ENCODE assay signal across 20 cellular contexts in the genomic region with DNA sequence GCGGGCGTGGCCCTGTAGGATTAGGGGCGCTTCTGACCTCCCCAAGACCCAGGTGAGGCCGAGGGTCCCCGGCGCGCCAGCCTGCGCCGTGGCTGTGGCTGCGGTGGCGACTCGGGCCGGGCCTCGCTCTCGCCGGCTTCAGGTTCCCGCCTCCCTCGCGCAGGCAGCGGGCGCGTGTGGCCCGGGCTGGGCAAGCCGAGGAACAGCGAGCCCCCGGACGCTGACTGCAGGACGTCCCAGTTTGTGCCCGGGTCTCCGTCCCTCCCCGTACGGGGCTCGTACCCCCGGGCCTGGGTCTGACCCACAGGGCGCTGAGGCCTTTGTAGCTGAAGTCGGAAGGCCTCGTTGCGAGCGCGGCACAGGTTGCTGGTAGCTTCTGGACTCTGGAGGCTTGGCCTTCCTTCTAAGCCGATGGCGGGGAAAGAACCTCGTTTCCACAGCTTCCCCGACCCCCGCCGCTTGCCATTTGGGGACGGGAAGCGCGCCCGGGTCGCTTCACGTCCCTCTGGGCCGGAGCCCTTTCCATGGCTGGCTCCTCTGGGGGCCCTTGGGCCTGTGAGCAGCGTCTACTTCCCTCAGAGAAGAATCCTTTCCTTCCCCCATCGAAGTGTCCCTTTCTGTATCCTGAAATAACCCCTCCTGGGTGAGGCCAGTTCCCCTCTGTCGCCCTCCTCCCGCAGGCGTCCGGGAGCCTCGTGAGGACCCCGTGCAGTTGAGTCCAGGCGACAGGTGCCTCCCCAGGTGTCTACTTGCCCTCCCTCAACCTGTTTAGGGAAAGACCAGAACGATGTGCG. TPM values are rescaled to one million over a fixed set of nuclear protein-coding genes. Genes with fewer than 3 reads are reported as not detected.
A peak's percentile ranks its signal among the peaks of the same experiment; 100 is the strongest.
DNase-seq lines count a peak whose midpoint lies in the region; ATAC-seq and TF ChIP-seq lines count a peak whose summit lies in the region.
"Had no signal": no experiment of that assay in that cellular context is flagged by ENCODE, and none has a peak within 500 bp of the region (broad histone marks: within the 10 kb centered on the region; RNA-seq: fewer than 3 reads in every experiment).

No MANE protein-coding gene starts in this region.

- H3K27ac Mint-ChIP-seq in dendritic cell treated with granulocyte-macrophage colony-stimulating factor and Interleukin-4, amounts not matched to agents 40 ng/mL and 50 ng/mL, for 4 days: no peak overlapping the region
- no peak overlapping the region for H3K27ac Mint-ChIP-seq in stimulated activated effector memory CD8-positive, alpha-beta T cell treated with anti-CD3 and anti-CD28 coated beads, Interleukin-12 subunit alpha, Interleukin-12 subunit beta, amount 100 ng/mL, for 72 hours

- intact Hi-C loops in mammary epithelial cell (cut with micrococcal nuclease): no loop called here
- intact Hi-C loops in breast epithelium (cut with DNase I; ENCODE audit: low total_unique reads): no loop called here
- intact Hi-C loops in dendritic cell treated with granulocyte-macrophage colony-stimulating factor and Interleukin-4, amounts not matched to agents 40 ng/mL and 50 ng/mL, for 4 days (cut with micrococcal nuclease): no loop called here
- intact Hi-C loops in stomach (cut with DNase I; ENCODE audit: low total_unique reads): no loop called here

- dilution Hi-C loops in mammary epithelial cell (cut with HindIII; ENCODE audit: low sequenced_read_pairs): no loop called here

- no peak overlapping the region for H3K4me3 ChIP-seq in mammary epithelial cell (replicated peaks in 1 of 3; ENCODE audit: insufficient read depth in 1 of 3, low read depth in 2 of 3, low read length in 3 of 3)
- peak overlapping the region in 1 of 3 donors; percentile 43 for H3K4me3 ChIP-seq in breast epithelium
- H3K4me3 ChIP-seq in lung: no peak overlapping the region
- H3K4me3 ChIP-seq in stomach: peak overlapping the region in 3 of 4 donors; percentile 3 to 35 (median 20)
- H3K4me3 ChIP-seq: skin epidermis had no signal

- 23% methylated on average over 22 of the region's 64 CpGs for WGBS in mammary epithelial cell (ENCODE audit: low coverage, missing lambda C conversion rate)
- 2 to 8% methylated on average over 60 to 64 of the region's 64 CpGs for WGBS in lung, 2 donors
- WGBS in stomach, 5 donors: 6 to 9% (median 7%) methylated on average over 28 to 64 of the region's 64 CpGs

- peaks cover 16% of the 10 kb centered on the region for H3K4me1 ChIP-seq in mammary epithelial cell (ENCODE audit: insufficient read depth, low read length)
- no peaks in the 10 kb centered on the region for H3K4me1 ChIP-seq in breast epithelium
- H3K4me1 ChIP-seq in lung (ENCODE audit: control insufficient read depth in 2 of 2, insufficient read depth in 2 of 2, low read length in 2 of 2): peaks cover 0 to 10% of the 10 kb centered on the region in 2 donors
- H3K4me1 ChIP-seq in stomach: peaks cover 6 to 32% (median 16%) of the 10 kb centered on the region in 4 donors

- H3K9ac ChIP-seq in mammary epithelial cell (ENCODE audit: insufficient read depth, low read length): no peak overlapping the region
- H3K9ac ChIP-seq: KMS-11 had no signal

- no peaks in the 10 kb centered on the region for H3K36me3 ChIP-seq in mammary epithelial cell (ENCODE audit: insufficient read depth, low read length)
- H3K36me3 ChIP-seq in breast epithelium: no peaks in the 10 kb centered on the region
- H3K36me3 ChIP-seq in lung (ENCODE audit: control insufficient read depth in 2 of 2, insufficient read depth in 2 of 2, low read length in 2 of 2): no peaks in the 10 kb centered on the region
- no peaks in the 10 kb centered on the region for H3K36me3 ChIP-seq in stomach
- H3K36me3 ChIP-seq: Peyer's patch, tibial artery had no signal

- H3K4me3 Mint-ChIP-seq in dendritic cell treated with granulocyte-macrophage colony-stimulating factor and Interleukin-4, amounts not matched to agents 40 ng/mL and 50 ng/mL, for 4 days: peak overlapping the region; percentile 6
- no peak overlapping the region for H3K4me3 Mint-ChIP-seq in stimulated activated effector memory CD8-positive, alpha-beta T cell treated with anti-CD3 and anti-CD28 coated beads, Interleukin-12 subunit alpha, Interleukin-12 subunit beta, amount 100 ng/mL, for 72 hours
- H3K4me3 Mint-ChIP-seq: T-helper 2 cell treated with Interferon-gamma antibody and Interleukin-4, amounts not matched to agents 5 μg/mL and 100 μg/mL, for 36 hours had no signal

- in situ Hi-C loops in mammary epithelial cell (cut with MboI; ENCODE audit: low sequenced_read_pairs in 2 of 2): no loop called here

- H3K27me3 ChIP-seq in mammary epithelial cell (ENCODE audit: insufficient read depth, low read length): peaks cover 30% of the 10 kb centered on the region
- H3K27me3 ChIP-seq in breast epithelium: peaks cover under 1 to 66% of the 10 kb centered on the region in 2 donors
- peaks cover 20% of the 10 kb centered on the region for H3K27me3 ChIP-seq in lung (ENCODE audit: control insufficient read depth, insufficient read depth)
- H3K27me3 ChIP-seq in stomach: peaks cover 28 to 87% (median 72%) of the 10 kb centered on the region in 3 donors

- TF ChIP-seq CTCF in mammary epithelial cell (conservative IDR thresholded peaks at IDR 0.05 in 1 of 2, IDR thresholded peaks at IDR 0.05 in 1 of 2; ENCODE audit: extremely low read depth in 1 of 2, insufficient read depth in 1 of 2, low read depth in 1 of 2, low read length in 2 of 2): no peak
- TF ChIP-seq CTCF in breast epithelium (IDR thresholded peaks at IDR 0.05): no peak
- TF ChIP-seq CTCF in lung (IDR thresholded peaks at IDR 0.05; ENCODE audit: control extremely low read depth, extremely low read depth): no peak
- no peak for TF ChIP-seq CTCF in stomach (IDR thresholded peaks at IDR 0.05)

- no peaks in the 10 kb centered on the region for H3K79me2 ChIP-seq in mammary epithelial cell (ENCODE audit: insufficient read depth, low read length)

- no peak overlapping the region for H3K4me2 ChIP-seq in mammary epithelial cell (ENCODE audit: insufficient read depth, low read depth, low read length)
- H3K4me2 ChIP-seq: KMS-11 had no signal

- ATAC-seq in lung (ENCODE audit: insufficient read depth, low FRiP score): peak; percentile 15
- no peak for ATAC-seq in stimulated activated effector memory CD8-positive, alpha-beta T cell treated with anti-CD3 and anti-CD28 coated beads, Interleukin-12 subunit alpha, Interleukin-12 subunit beta, amount 100 ng/mL, for 72 hours

- H3K9me3 Mint-ChIP-seq in dendritic cell treated with granulocyte-macrophage colony-stimulating factor and Interleukin-4, amounts not matched to agents 40 ng/mL and 50 ng/mL, for 4 days: no peaks in the 10 kb centered on the region
- H3K9me3 Mint-ChIP-seq in stimulated activated effector memory CD8-positive, alpha-beta T cell treated with anti-CD3 and anti-CD28 coated beads, Interleukin-12 subunit alpha, Interleukin-12 subunit beta, amount 100 ng/mL, for 72 hours: no peaks in the 10 kb centered on the region
- H3K9me3 Mint-ChIP-seq: T-helper 2 cell treated with Interferon-gamma antibody and Interleukin-4, amounts not matched to agents 5 μg/mL and 100 μg/mL, for 36 hours had no signal

- peaks cover 93% of the 10 kb centered on the region for H3K27me3 Mint-ChIP-seq in dendritic cell treated with granulocyte-macrophage colony-stimulating factor and Interleukin-4, amounts not matched to agents 40 ng/mL and 50 ng/mL, for 4 days

- peak overlapping the region; percentile 12 for H2AFZ ChIP-seq in mammary epithelial cell (ENCODE audit: low read depth, low read length)

- no peak for TF ChIP-seq EP300 in stomach (IDR thresholded peaks at IDR 0.05)

- CTCF ChIA-PET in mammary epithelial cell (lab: Charles Lee; ENCODE audit: low non-redundant PET): no interaction called here

- H3K36me3 Mint-ChIP-seq in dendritic cell treated with granulocyte-macrophage colony-stimulating factor and Interleukin-4, amounts not matched to agents 40 ng/mL and 50 ng/mL, for 4 days (ENCODE audit: low read depth): no peaks in the 10 kb centered on the region
- H3K36me3 Mint-ChIP-seq in stimulated activated effector memory CD8-positive, alpha-beta T cell treated with anti-CD3 and anti-CD28 coated beads, Interleukin-12 subunit alpha, Interleukin-12 subunit beta, amount 100 ng/mL, for 72 hours: no peaks in the 10 kb centered on the region

- H3K9me3 ChIP-seq in mammary epithelial cell (replicated peaks; ENCODE audit: insufficient read depth, low read length) (peaks cover 6% of the 10 kb centered on the region), breast epithelium (no peaks in the 10 kb centered on the region), lung (ENCODE audit: control insufficient read depth in 2 of 2, insufficient read depth in 1 of 2, low read length in 1 of 2) (peaks cover 0 to 11% of the 10 kb centered on the region in 2 donors), stomach (no peaks in the 10 kb centered on the region)
- H3K9me3 ChIP-seq: tibial artery had no signal

- TF ChIP-seq POLR2A in breast epithelium (IDR thresholded peaks at IDR 0.05) (no peak), stomach (IDR thresholded peaks at IDR 0.05) (no peak)

- H3K27ac ChIP-seq in mammary epithelial cell (ENCODE audit: insufficient read depth, low read depth, low read length) (no peak overlapping the region), breast epithelium (no peak overlapping the region), lung (ENCODE audit: low read depth in 1 of 2, low read length in 1 of 2) (no peak overlapping the region), stomach (no peak overlapping the region)
- H3K27ac ChIP-seq: epithelial cell of prostate, KMS-11, Peyer's patch, skin epidermis, tibial artery had no signal

- H3K4me1 Mint-ChIP-seq in dendritic cell treated with granulocyte-macrophage colony-stimulating factor and Interleukin-4, amounts not matched to agents 40 ng/mL and 50 ng/mL, for 4 days (ENCODE audit: low read depth): peaks cover 38% of the 10 kb centered on the region
- H3K4me1 Mint-ChIP-seq in stimulated activated effector memory CD8-positive, alpha-beta T cell treated with anti-CD3 and anti-CD28 coated beads, Interleukin-12 subunit alpha, Interleukin-12 subunit beta, amount 100 ng/mL, for 72 hours: peaks cover 24% of the 10 kb centered on the region

- no TSS peak for BruUV-seq in mammary epithelial cell (replicated peaks; lab: Mats Ljungman, UMichigan)

- DNase-seq in mammary epithelial cell (no peak), breast epithelium (ENCODE audit: low spot score in 2 of 2) (no peak), lung (ENCODE audit: low spot score) (no peak), stomach (no peak), NCI-H82 treated with DMSO at 0.1 percent for 48 hours (lab: John Stamatoyannopoulos, UW; ENCODE audit: unreplicated experiment) (no peak), activated gamma-delta T cell (lab: John Stamatoyannopoulos, UW) (no peak)
- DNase-seq in stimulated activated effector memory CD8-positive, alpha-beta T cell treated with anti-CD3 and anti-CD28 coated beads, Interleukin-12 subunit alpha, Interleukin-12 subunit beta, amount 100 ng/mL, for 72 hours (ENCODE audit: low spot score in 2 of 2): no peak
- DNase-seq: activated CD4-positive, alpha-beta T cell treated with anti-CD3 and anti-CD28 coated beads, Interleukin-2, amount 50 U/mL, for 1 hour; activated effector memory CD4-positive, alpha-beta T cell treated with anti-CD3 and anti-CD28 coated beads, Interleukin-2, amount 50 U/mL, for 16 hours; NCI-H146; NCI-H510A treated with DMSO at 0.1 percent for 48 hours; tibial artery had no signal

- H4K20me1 ChIP-seq in mammary epithelial cell (ENCODE audit: insufficient read depth, low read length): no peaks in the 10 kb centered on the region

RNA-seq across cellular contexts. Expression of gene EVX1, which starts 9.1 kb away (rescaled TPM):
- not detected for total RNA-seq in mammary epithelial cell
- not detected for polyA plus RNA-seq in mammary epithelial cell
- not detected for polyA minus RNA-seq in mammary epithelial cell
- not detected for total RNA-seq in breast epithelium
- not detected for total RNA-seq in lung
- polyA plus RNA-seq in lung: not detected
- not detected for total RNA-seq in stomach
- polyA plus RNA-seq in stomach: not detected
- total RNA-seq: A673, myocyte, Peyer's patch had no signal

RNA-seq across cellular contexts. Expression of gene HOXA13, which starts 51.8 kb away (rescaled TPM):
- total RNA-seq in mammary epithelial cell: not detected
- not detected for polyA plus RNA-seq in mammary epithelial cell
- polyA minus RNA-seq in mammary epithelial cell: not detected
- under 1 TPM in 2 of 3 donors, not detected in 1; 0.16 to 0.33 TPM for total RNA-seq in breast epithelium
- total RNA-seq in lung: not detected
- not detected for polyA plus RNA-seq in lung
- 10 to 100 TPM in 1 of 5 donors, not detected in 4; 29.0 TPM for total RNA-seq in stomach
- not detected for polyA plus RNA-seq in stomach
- total RNA-seq: A673, Peyer's patch had no signal

Comparison
In these comparisons a context has a peak if more than half of its experiments do, and no peak if none do; other contexts are left out.
1. H3K4me3 ChIP-seq: peak in stomach (3 of 4); none in mammary epithelial cell (0 of 3) and lung (single experiment).